ENCODE assay signal across 9 cellular contexts in genomic region chr17:74326506-74326905, GRCh38. TPM values are rescaled to one million over a fixed set of nuclear protein-coding genes. Genes with fewer than 3 reads are reported as not detected.
DNase-seq lines count a peak whose midpoint lies in the region; ATAC-seq, FAIRE-seq and TF ChIP-seq lines count a peak whose summit lies in the region.
"Had no signal": no experiment of that assay in that cellular context is flagged by ENCODE, and none has a peak within 500 bp of the region (broad histone marks: within the 10 kb centered on the region; RNA-seq: fewer than 3 reads in every experiment).

No MANE protein-coding gene starts in this region.

- ATAC-seq in HG02884 (IDR thresholded peaks at IDR 0.05; ENCODE audit: unreplicated experiment) (no peak), GM18907 (IDR thresholded peaks at IDR 0.05; ENCODE audit: unreplicated experiment) (no peak), HG03378 (IDR thresholded peaks at IDR 0.05; ENCODE audit: unreplicated experiment) (no peak)

- TF ChIP-seq CTCF in HFF-Myc (IDR thresholded peaks at IDR 0.05; ENCODE audit: low read depth, low read length, missing control alignments) (no peak), neural progenitor cell (IDR thresholded peaks at IDR 0.05) (no peak), D721Med (IDR thresholded peaks at IDR 0.05; ENCODE audit: insufficient read depth, missing control alignments) (no peak)

- H3K79me2 ChIP-seq in neural progenitor cell (ENCODE audit: low read depth), result no peaks in the 10 kb centered on the region

- no peak for FAIRE-seq in D721Med (lab: Jason Lieb, UNC)

- H3K27ac ChIP-seq in BLaER1, result no peak overlapping the region
- no peak overlapping the region for H3K27ac ChIP-seq in neural progenitor cell

- H3K27me3 ChIP-seq in BLaER1 (peaks cover 6% of the 10 kb centered on the region), endocrine pancreas (ENCODE audit: control insufficient read depth, insufficient read depth, low read length) (no peaks in the 10 kb centered on the region), neural progenitor cell (peaks cover 45% of the 10 kb centered on the region)

- H3K9me3 ChIP-seq in BLaER1, result no peaks in the 10 kb centered on the region
- no peaks in the 10 kb centered on the region for H3K9me3 ChIP-seq in endocrine pancreas (ENCODE audit: control insufficient read depth, low read length)
- no peaks in the 10 kb centered on the region for H3K9me3 ChIP-seq in neural progenitor cell (ENCODE audit: low read depth)

- DNase-seq in HFF-Myc (ENCODE audit: extremely low read depth, low read depth), result no peak
- peak; percentile 40 for DNase-seq in neural progenitor cell (ENCODE audit: low spot score)
- no peak for DNase-seq in D721Med (ENCODE audit: insufficient read length, low spot score)

- peak overlapping the region; percentile 62 for H3K4me3 ChIP-seq in BLaER1
- H3K4me3 ChIP-seq in HFF-Myc (replicated peaks; ENCODE audit: low read depth, low read length), result 0 out of 2 replicates have a peak overlapping the region, but pooled peaks have one; percentile 7
- H3K4me3 ChIP-seq in endocrine pancreas (ENCODE audit: control insufficient read depth, insufficient read depth, low read length), result no peak overlapping the region
- H3K4me3 ChIP-seq in neural progenitor cell, result peak overlapping the region; percentile 60

- H4K20me1 ChIP-seq in BLaER1 (no peaks in the 10 kb centered on the region), neural progenitor cell (ENCODE audit: low read depth) (no peaks in the 10 kb centered on the region)

- H3K27me3 Mint-ChIP-seq in neural progenitor cell (ENCODE audit: insufficient read depth, low read depth), result peaks cover 26% of the 10 kb centered on the region

- H3K4me1 Mint-ChIP-seq in neural progenitor cell, result peaks cover 27% of the 10 kb centered on the region

- no peak overlapping the region for H3K27ac Mint-ChIP-seq in neural progenitor cell

- H3K4me1 ChIP-seq in BLaER1 (peaks cover 65% of the 10 kb centered on the region), endocrine pancreas (ENCODE audit: control insufficient read depth, insufficient read depth, low read length) (no peaks in the 10 kb centered on the region), neural progenitor cell (peaks cover 10% of the 10 kb centered on the region)

- no peaks in the 10 kb centered on the region for H3K36me3 Mint-ChIP-seq in neural progenitor cell

- H2AFZ ChIP-seq in neural progenitor cell (replicated peaks), result peak overlapping the region; percentile 66

- no peaks in the 10 kb centered on the region for H3K36me3 ChIP-seq in BLaER1
- no peaks in the 10 kb centered on the region for H3K36me3 ChIP-seq in endocrine pancreas (ENCODE audit: control insufficient read depth, insufficient read depth, low read length)
- no peaks in the 10 kb centered on the region for H3K36me3 ChIP-seq in neural progenitor cell

- no peaks in the 10 kb centered on the region for H3K9me3 Mint-ChIP-seq in neural progenitor cell

- peak overlapping the region; percentile 83 for H3K4me3 Mint-ChIP-seq in neural progenitor cell

- no peak overlapping the region for H3K9ac ChIP-seq in BLaER1
- H3K9ac ChIP-seq in endocrine pancreas (ENCODE audit: control insufficient read depth, insufficient read depth, low read length), result peak overlapping the region; percentile 38
- H3K9ac ChIP-seq in neural progenitor cell, result no peak overlapping the region

- H3K4me2 ChIP-seq in BLaER1 (peak overlapping the region; percentile 96), neural progenitor cell (peak overlapping the region; percentile 99)

- H3F3A ChIP-seq in neural progenitor cell (ENCODE audit: low read depth), result peaks cover 10% of the 10 kb centered on the region

RNA-seq across cellular contexts. Expression of gene KIF19, which starts 0.5 kb away (rescaled TPM):
- total RNA-seq in neural progenitor cell (ENCODE audit: low replicate concordance), result 0.15 and 0.62 TPM in 2 replicates

RNA-seq across cellular contexts. Expression of gene BTBD17, which starts 35.2 kb away (rescaled TPM):
- total RNA-seq in neural progenitor cell (ENCODE audit: low replicate concordance), result 10.8 and 36.8 TPM in 2 replicates
- total RNA-seq: lung microvascular endothelial cell had no signal

RNA-seq across cellular contexts. Expression of gene GPR142, which starts 40.8 kb away (rescaled TPM):
- total RNA-seq in neural progenitor cell (ENCODE audit: low replicate concordance), result 0.93 TPM in 1 of 2 replicates, not detected in the other
- total RNA-seq: lung microvascular endothelial cell had no signal

RNA-seq across cellular contexts. Expression of gene DNAI2, which starts 52.5 kb away (rescaled TPM):
- total RNA-seq in neural progenitor cell (ENCODE audit: low replicate concordance), result not detected in 2 replicates
- total RNA-seq: lung microvascular endothelial cell had no signal
